26 cellular contexts compared by ENCODE assay signal in genomic region chrX:145773006-145773405, GRCh38. TPM values are rescaled to one million over a fixed set of nuclear protein-coding genes. Genes with fewer than 3 reads are reported as not detected.
DNase-seq lines count a peak whose midpoint lies in the region; ATAC-seq, FAIRE-seq and TF ChIP-seq lines count a peak whose summit lies in the region.
"Had no signal": no experiment of that assay in that cellular context is flagged by ENCODE, and none has a peak within 500 bp of the region (broad histone marks: within the 10 kb centered on the region; RNA-seq: fewer than 3 reads in every experiment).

No MANE protein-coding gene starts in this region.

- H3K27me3 ChIP-seq in astrocyte (ENCODE audit: insufficient read depth, low read length), result no peaks in the 10 kb centered on the region
- no peaks in the 10 kb centered on the region for H3K27me3 ChIP-seq in CD4-positive, alpha-beta T cell (ENCODE audit: control insufficient read depth, insufficient read depth, low read length)
- H3K27me3 ChIP-seq: BE2C had no signal

- H3K27me3 Mint-ChIP-seq in astrocyte (ENCODE audit: low read depth, unreplicated experiment), result no peaks in the 10 kb centered on the region
- H3K27me3 Mint-ChIP-seq in CD4-positive, alpha-beta T cell, result no peaks in the 10 kb centered on the region
- H3K27me3 Mint-ChIP-seq: CD4-positive, alpha-beta memory T cell had no signal

- H3K36me3 ChIP-seq in astrocyte (ENCODE audit: insufficient read depth, low read length), result no peaks in the 10 kb centered on the region
- H3K36me3 ChIP-seq: BE2C; BLaER1 treated with 17β-estradiol and CSF1 and Interleukin-3, amounts not matched to agents 10 nM and 100 nM; HAP-1 had no signal

- no peaks in the 10 kb centered on the region for H3K36me3 Mint-ChIP-seq in astrocyte (ENCODE audit: low read depth, unreplicated experiment)
- H3K36me3 Mint-ChIP-seq in CD4-positive, alpha-beta T cell (ENCODE audit: low read depth), result no peaks in the 10 kb centered on the region
- H3K36me3 Mint-ChIP-seq: CD14-positive monocyte; CD4-positive, alpha-beta memory T cell had no signal

- DNase-seq in COLO829 (ENCODE audit: low spot score) (peak; percentile 35), astrocyte (ENCODE audit: low read depth) (no peak), globus pallidus (ENCODE audit: low spot score) (peak; percentile 13), putamen (ENCODE audit: low spot score) (peak; percentile 2), Kasumi-1 (lab: John Stamatoyannopoulos, UW) (no peak), DMS153 (lab: John Stamatoyannopoulos, UW) (no peak)
- DNase-seq in CD4-positive, alpha-beta T cell, result no peak
- DNase-seq: ACHN; AML-193; BE2C; Caco-2; CD4-positive, alpha-beta memory T cell; DMS79; EL; GDM1; GOT3; HFFc6 had no signal

- no peaks in the 10 kb centered on the region for H3K79me2 ChIP-seq in astrocyte (ENCODE audit: insufficient read depth, low read length)

- H3K4me1 ChIP-seq in astrocyte (ENCODE audit: insufficient read depth, low read length), result no peaks in the 10 kb centered on the region
- H3K4me1 ChIP-seq: A549; BE2C; BLaER1 treated with 17β-estradiol and CSF1 and Interleukin-3, amounts not matched to agents 10 nM and 100 nM; Caco-2; HAP-1 had no signal

- no peak overlapping the region for H3K9ac ChIP-seq in astrocyte (ENCODE audit: low read length)
- H3K9ac ChIP-seq: BLaER1 treated with 17β-estradiol and CSF1 and Interleukin-3, amounts not matched to agents 10 nM and 100 nM had no signal

- peak; percentile 49 for FAIRE-seq in astrocyte (lab: Jason Lieb, UNC)
- FAIRE-seq: GM12891, GM18507, H54 had no signal

- intact Hi-C loops in CD4-positive, alpha-beta T cell (cut with DNase I, micrococcal nuclease), result no loop called here

- CTCF ChIA-PET in CD4-positive, alpha-beta T cell (lab: Charles Lee), result no interaction called here

- no peak overlapping the region for H3K27ac ChIP-seq in astrocyte (ENCODE audit: low read depth, low read length)
- H3K27ac ChIP-seq in CD4-positive, alpha-beta T cell (ENCODE audit: low read depth, low read length), result no peak overlapping the region
- H3K27ac ChIP-seq: 22Rv1; A549; BLaER1 treated with 17β-estradiol and CSF1 and Interleukin-3, amounts not matched to agents 10 nM and 100 nM had no signal

- H3K4me2 ChIP-seq in astrocyte (ENCODE audit: low read length), result no peak overlapping the region
- H3K4me2 ChIP-seq: A549; BLaER1 treated with 17β-estradiol and CSF1 and Interleukin-3, amounts not matched to agents 10 nM and 100 nM had no signal

- H3K4me3 Mint-ChIP-seq in astrocyte (ENCODE audit: unreplicated experiment), result no peak overlapping the region
- no peak overlapping the region for H3K4me3 Mint-ChIP-seq in CD4-positive, alpha-beta T cell
- H3K4me3 Mint-ChIP-seq: CD14-positive monocyte; CD4-positive, alpha-beta memory T cell; HFFc6 had no signal

- no peak overlapping the region for H3K27ac Mint-ChIP-seq in astrocyte (ENCODE audit: unreplicated experiment)
- H3K27ac Mint-ChIP-seq in CD4-positive, alpha-beta T cell, result no peak overlapping the region
- H3K27ac Mint-ChIP-seq: CD14-positive monocyte; CD4-positive, alpha-beta memory T cell; HFFc6 had no signal

- no peaks in the 10 kb centered on the region for H3K9me3 ChIP-seq in astrocyte (ENCODE audit: insufficient read depth, low read depth, low read length)
- H3K9me3 ChIP-seq in CD4-positive, alpha-beta T cell (ENCODE audit: control insufficient read depth, low read length), result no peaks in the 10 kb centered on the region
- H3K9me3 ChIP-seq: A549, BE2C, Caco-2 had no signal

- POLR2A ChIA-PET in CD4-positive, alpha-beta T cell (lab: Charles Lee), result no interaction called here

- no peaks in the 10 kb centered on the region for H4K20me1 ChIP-seq in astrocyte (ENCODE audit: insufficient read depth, low read length)
- H4K20me1 ChIP-seq: BLaER1 treated with 17β-estradiol and CSF1 and Interleukin-3, amounts not matched to agents 10 nM and 100 nM had no signal

- no peak for TF ChIP-seq CTCF in astrocyte (IDR thresholded peaks at IDR 0.05; ENCODE audit: insufficient read depth, low read depth, low read length)
- TF ChIP-seq CTCF in CD4-positive, alpha-beta T cell (IDR thresholded peaks at IDR 0.05), result no peak

- peaks cover 2% of the 10 kb centered on the region for H3K9me3 Mint-ChIP-seq in astrocyte (ENCODE audit: unreplicated experiment)
- peaks cover 5% of the 10 kb centered on the region for H3K9me3 Mint-ChIP-seq in CD4-positive, alpha-beta T cell

- ATAC-seq in CD4-positive, alpha-beta T cell (ENCODE audit: poor library complexity), result no peak
- ATAC-seq in HG03460 (IDR thresholded peaks at IDR 0.05; ENCODE audit: unreplicated experiment), result no peak
- ATAC-seq: A549 had no signal

- H3K4me1 Mint-ChIP-seq in astrocyte (ENCODE audit: low read depth, unreplicated experiment), result no peaks in the 10 kb centered on the region
- no peaks in the 10 kb centered on the region for H3K4me1 Mint-ChIP-seq in CD4-positive, alpha-beta T cell (ENCODE audit: low read depth)
- H3K4me1 Mint-ChIP-seq: CD14-positive monocyte; CD4-positive, alpha-beta memory T cell had no signal

- H3K4me3 ChIP-seq in astrocyte (ENCODE audit: insufficient read depth, low read depth, low read length), result no peak overlapping the region
- H3K4me3 ChIP-seq: A549; BLaER1 treated with 17β-estradiol and CSF1 and Interleukin-3, amounts not matched to agents 10 nM and 100 nM; HAP-1 had no signal

- H2AFZ ChIP-seq in astrocyte (ENCODE audit: low read depth, low read length), result no peak overlapping the region

RNA-seq across cellular contexts. Expression of gene SLITRK2, which starts 44.6 kb away (rescaled TPM):
- total RNA-seq in astrocyte, result not detected in 2 replicates
- not detected for total RNA-seq in CD4-positive, alpha-beta T cell
- total RNA-seq: Caco-2; CD4-positive, alpha-beta memory T cell; HFFc6 had no signal

Comparison
In these comparisons a context has a peak if more than half of its experiments do, and no peak if none do; other contexts are left out.
1. DNase-seq: peak in COLO829 (single experiment), globus pallidus (single experiment) and putamen (single experiment); none in astrocyte (single experiment), CD4-positive, alpha-beta T cell (0 of 10), Kasumi-1 (0 of 2) and DMS153 (single experiment).